10 cellular contexts compared by ENCODE assay signal in genomic region chr17:41779954-41780353, GRCh38.
"Had no signal": no experiment of that assay in that cellular context is flagged by ENCODE, and none has a peak within 500 bp of the region (broad histone marks: within the 10 kb centered on the region; RNA-seq: fewer than 3 reads in every experiment).

No MANE protein-coding gene starts in this region.

- DNase-seq: activated CD4-positive, alpha-beta T cell treated with anti-CD3 and anti-CD28 coated beads, Interleukin-2, amount 50 U/mL, for 48 hours; activated naive CD4-positive, alpha-beta T cell treated with anti-CD3 and anti-CD28 coated beads, Interleukin-2, amount 50 U/mL, for 16 hours; activated T-cell treated with anti-CD3 and anti-CD28 coated beads, Interleukin-2, amount 50 U/mL, for 1 hour; dorsolateral prefrontal cortex; foreskin fibroblast; glutamatergic neuron; lower lobe of right lung; ovary; stimulated activated CD4-positive, alpha-beta T cell treated with anti-CD3 and anti-CD28 coated beads, Interleukin-2, amount 100 ng/mL, for 24 hours; T-cell had no signal

- H3K27me3 ChIP-seq: dorsolateral prefrontal cortex, ovary had no signal

- H3K27ac ChIP-seq: lower lobe of right lung, ovary had no signal

- ATAC-seq: lower lobe of right lung, T-cell had no signal

- H3K9me3 ChIP-seq: lower lobe of right lung, ovary had no signal

- H3K36me3 ChIP-seq: lower lobe of right lung, ovary had no signal

- H3K4me3 ChIP-seq: dorsolateral prefrontal cortex, lower lobe of right lung, ovary had no signal
